Comparison of ENCODE assay signal across 1 cellular context in the genomic region with DNA sequence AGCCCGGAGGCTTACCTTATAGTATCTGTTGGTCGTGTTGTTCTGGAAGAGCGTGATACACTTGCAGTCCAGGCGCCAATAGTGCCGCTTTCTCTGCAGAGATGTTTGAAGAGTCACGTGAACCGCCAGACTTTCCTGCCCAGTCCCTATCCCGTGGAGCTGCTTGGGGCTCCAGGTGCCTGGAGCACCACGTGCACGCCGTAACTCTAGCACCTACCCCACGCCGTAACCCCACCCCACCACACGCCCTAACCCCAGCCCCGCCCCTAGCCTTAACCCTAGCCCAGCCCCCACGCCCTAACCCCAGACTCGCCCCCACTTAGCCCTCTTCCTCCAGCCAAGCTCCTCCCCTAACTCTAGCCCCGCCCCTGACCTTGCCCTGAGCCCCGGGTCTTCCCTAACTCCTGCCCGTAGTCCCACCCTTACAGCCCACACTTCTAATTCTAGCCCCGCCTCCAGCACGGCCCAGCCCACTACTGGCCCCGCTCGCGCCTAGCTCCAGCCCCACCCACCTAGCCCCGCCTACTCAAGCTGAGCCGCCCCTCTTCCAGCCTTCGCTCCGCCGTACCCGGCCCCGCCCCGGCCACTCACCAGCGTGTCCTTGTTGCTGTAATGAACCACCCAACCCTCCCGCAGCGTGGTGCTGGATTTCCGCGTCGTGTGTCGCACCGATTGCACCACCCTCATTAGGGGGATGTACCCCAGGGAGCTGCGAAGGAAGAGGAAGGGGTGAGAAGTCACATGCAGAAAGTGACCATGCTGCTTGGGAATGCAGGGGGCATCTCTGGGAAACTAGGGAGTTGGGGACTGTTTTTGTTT.
TF ChIP-seq lines count a peak whose summit lies in the region.

No MANE protein-coding gene starts in this region.

TF ChIP-seq in WTC11, 78 proteins besides CTCF, POLR2A, EP300 and RAD21 (continued from another document):
- TF ChIP-seq SMAD4 (CRISPR knock-in tag; IDR thresholded peaks at IDR 0.05) (no peak), ZBTB21 (CRISPR knock-in tag; IDR thresholded peaks at IDR 0.05; ENCODE audit: borderline replicate concordance) (no peak), NFYB (CRISPR knock-in tag; conservative IDR thresholded peaks at IDR 0.05; ENCODE audit: low read depth) (no peak), KAT7 (CRISPR knock-in tag; IDR thresholded peaks at IDR 0.05; ENCODE audit: borderline replicate concordance) (no peak), GABPB1 (CRISPR knock-in tag; IDR thresholded peaks at IDR 0.05) (no peak), FOXP1 (CRISPR knock-in tag; IDR thresholded peaks at IDR 0.05; ENCODE audit: borderline replicate concordance) (peak; percentile 53; the same call in 1 of the 2 replicates), TEAD4 (CRISPR knock-in tag; IDR thresholded peaks at IDR 0.05) (no peak), ESRRA (CRISPR knock-in tag; IDR thresholded peaks at IDR 0.05; ENCODE audit: borderline replicate concordance) (no peak), NR3C1 (CRISPR knock-in tag; conservative IDR thresholded peaks at IDR 0.05; ENCODE audit: low read depth) (no peak), ZNF396 (CRISPR knock-in tag; IDR thresholded peaks at IDR 0.05; ENCODE audit: borderline replicate concordance) (no peak), SOX15 (CRISPR knock-in tag; IDR thresholded peaks at IDR 0.05) (no peak), SP1 (CRISPR knock-in tag; conservative IDR thresholded peaks at IDR 0.05) (peak; percentile 77), ATF1 (CRISPR knock-in tag; IDR thresholded peaks at IDR 0.05) (no peak), FOXK1 (CRISPR knock-in tag; IDR thresholded peaks at IDR 0.05) (peak; percentile 78; the same call in 1 of the 2 replicates), JUN (CRISPR knock-in tag; IDR thresholded peaks at IDR 0.05) (no peak), EMX1 (CRISPR knock-in tag; IDR thresholded peaks at IDR 0.05) (no peak), TEAD1 (CRISPR knock-in tag; IDR thresholded peaks at IDR 0.05) (no peak)
- TF ChIP-seq, protein P1, sequence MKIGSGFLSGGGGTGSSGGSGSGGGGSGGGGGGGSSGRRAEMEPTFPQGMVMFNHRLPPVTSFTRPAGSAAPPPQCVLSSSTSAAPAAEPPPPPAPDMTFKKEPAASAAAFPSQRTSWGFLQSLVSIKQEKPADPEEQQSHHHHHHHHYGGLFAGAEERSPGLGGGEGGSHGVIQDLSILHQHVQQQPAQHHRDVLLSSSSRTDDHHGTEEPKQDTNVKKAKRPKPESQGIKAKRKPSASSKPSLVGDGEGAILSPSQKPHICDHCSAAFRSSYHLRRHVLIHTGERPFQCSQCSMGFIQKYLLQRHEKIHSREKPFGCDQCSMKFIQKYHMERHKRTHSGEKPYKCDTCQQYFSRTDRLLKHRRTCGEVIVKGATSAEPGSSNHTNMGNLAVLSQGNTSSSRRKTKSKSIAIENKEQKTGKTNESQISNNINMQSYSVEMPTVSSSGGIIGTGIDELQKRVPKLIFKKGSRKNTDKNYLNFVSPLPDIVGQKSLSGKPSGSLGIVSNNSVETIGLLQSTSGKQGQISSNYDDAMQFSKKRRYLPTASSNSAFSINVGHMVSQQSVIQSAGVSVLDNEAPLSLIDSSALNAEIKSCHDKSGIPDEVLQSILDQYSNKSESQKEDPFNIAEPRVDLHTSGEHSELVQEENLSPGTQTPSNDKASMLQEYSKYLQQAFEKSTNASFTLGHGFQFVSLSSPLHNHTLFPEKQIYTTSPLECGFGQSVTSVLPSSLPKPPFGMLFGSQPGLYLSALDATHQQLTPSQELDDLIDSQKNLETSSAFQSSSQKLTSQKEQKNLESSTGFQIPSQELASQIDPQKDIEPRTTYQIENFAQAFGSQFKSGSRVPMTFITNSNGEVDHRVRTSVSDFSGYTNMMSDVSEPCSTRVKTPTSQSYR (CRISPR knock-in tag; IDR thresholded peaks at IDR 0.05): no peak
- TF ChIP-seq, protein P2, sequence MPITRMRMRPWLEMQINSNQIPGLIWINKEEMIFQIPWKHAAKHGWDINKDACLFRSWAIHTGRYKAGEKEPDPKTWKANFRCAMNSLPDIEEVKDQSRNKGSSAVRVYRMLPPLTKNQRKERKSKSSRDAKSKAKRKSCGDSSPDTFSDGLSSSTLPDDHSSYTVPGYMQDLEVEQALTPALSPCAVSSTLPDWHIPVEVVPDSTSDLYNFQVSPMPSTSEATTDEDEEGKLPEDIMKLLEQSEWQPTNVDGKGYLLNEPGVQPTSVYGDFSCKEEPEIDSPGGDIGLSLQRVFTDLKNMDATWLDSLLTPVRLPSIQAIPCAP (CRISPR knock-in tag; IDR thresholded peaks at IDR 0.05): no peak
- TF ChIP-seq, protein P3, sequence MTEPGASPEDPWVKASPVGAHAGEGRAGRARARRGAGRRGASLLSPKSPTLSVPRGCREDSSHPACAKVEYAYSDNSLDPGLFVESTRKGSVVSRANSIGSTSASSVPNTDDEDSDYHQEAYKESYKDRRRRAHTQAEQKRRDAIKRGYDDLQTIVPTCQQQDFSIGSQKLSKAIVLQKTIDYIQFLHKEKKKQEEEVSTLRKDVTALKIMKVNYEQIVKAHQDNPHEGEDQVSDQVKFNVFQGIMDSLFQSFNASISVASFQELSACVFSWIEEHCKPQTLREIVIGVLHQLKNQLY (CRISPR knock-in tag; IDR thresholded peaks at IDR 0.05): no peak
- TF ChIP-seq, protein P4, sequence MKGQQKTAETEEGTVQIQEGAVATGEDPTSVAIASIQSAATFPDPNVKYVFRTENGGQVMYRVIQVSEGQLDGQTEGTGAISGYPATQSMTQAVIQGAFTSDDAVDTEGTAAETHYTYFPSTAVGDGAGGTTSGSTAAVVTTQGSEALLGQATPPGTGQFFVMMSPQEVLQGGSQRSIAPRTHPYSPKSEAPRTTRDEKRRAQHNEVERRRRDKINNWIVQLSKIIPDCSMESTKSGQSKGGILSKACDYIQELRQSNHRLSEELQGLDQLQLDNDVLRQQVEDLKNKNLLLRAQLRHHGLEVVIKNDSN (CRISPR knock-in tag; IDR thresholded peaks at IDR 0.05): peak; percentile 85
- TF ChIP-seq, protein P5, sequence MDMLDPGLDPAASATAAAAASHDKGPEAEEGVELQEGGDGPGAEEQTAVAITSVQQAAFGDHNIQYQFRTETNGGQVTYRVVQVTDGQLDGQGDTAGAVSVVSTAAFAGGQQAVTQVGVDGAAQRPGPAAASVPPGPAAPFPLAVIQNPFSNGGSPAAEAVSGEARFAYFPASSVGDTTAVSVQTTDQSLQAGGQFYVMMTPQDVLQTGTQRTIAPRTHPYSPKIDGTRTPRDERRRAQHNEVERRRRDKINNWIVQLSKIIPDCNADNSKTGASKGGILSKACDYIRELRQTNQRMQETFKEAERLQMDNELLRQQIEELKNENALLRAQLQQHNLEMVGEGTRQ (CRISPR knock-in tag; IDR thresholded peaks at IDR 0.05): peak; percentile 83
- TF ChIP-seq, protein P6, sequence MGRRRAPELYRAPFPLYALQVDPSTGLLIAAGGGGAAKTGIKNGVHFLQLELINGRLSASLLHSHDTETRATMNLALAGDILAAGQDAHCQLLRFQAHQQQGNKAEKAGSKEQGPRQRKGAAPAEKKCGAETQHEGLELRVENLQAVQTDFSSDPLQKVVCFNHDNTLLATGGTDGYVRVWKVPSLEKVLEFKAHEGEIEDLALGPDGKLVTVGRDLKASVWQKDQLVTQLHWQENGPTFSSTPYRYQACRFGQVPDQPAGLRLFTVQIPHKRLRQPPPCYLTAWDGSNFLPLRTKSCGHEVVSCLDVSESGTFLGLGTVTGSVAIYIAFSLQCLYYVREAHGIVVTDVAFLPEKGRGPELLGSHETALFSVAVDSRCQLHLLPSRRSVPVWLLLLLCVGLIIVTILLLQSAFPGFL (CRISPR knock-in tag; IDR thresholded peaks at IDR 0.05; ENCODE audit: borderline replicate concordance): no peak
TF ChIP-seq in WTC11: peak in this region for 6.
